Comparison of ENCODE assay signal across 12 cellular contexts in genomic region chr21:45226540-45227326, GRCh38.
DNase-seq lines count a peak whose midpoint lies in the region; ATAC-seq and TF ChIP-seq lines count a peak whose summit lies in the region.
"Had no signal": no experiment of that assay in that cellular context is flagged by ENCODE, and none has a peak within 500 bp of the region (broad histone marks: within the 10 kb centered on the region; RNA-seq: fewer than 3 reads in every experiment).

No MANE protein-coding gene starts in this region.

- H3K27ac ChIP-seq in CD4-positive, CD25-positive, alpha-beta regulatory T cell (ENCODE audit: insufficient read depth, low read length, poor library complexity, severe bottlenecking) = peak overlapping the region; percentile 41
- H3K27ac ChIP-seq: adrenal gland had no signal

- no peak for TF ChIP-seq CTCF in activated B cell treated with CpG ODN at 0.5 μM for 24 hours (IDR thresholded peaks at IDR 0.05)
- no peak for TF ChIP-seq CTCF in fibroblast of villous mesenchyme (IDR thresholded peaks at IDR 0.05; ENCODE audit: insufficient read depth, low read depth, low read length)

- no peaks in the 10 kb centered on the region for H3K27me3 ChIP-seq in CD4-positive, CD25-positive, alpha-beta regulatory T cell (ENCODE audit: control insufficient read depth, insufficient read depth, low read length)
- H3K27me3 ChIP-seq: adrenal gland had no signal

- H3K4me1 ChIP-seq in CD4-positive, CD25-positive, alpha-beta regulatory T cell (ENCODE audit: control insufficient read depth, insufficient read depth, low read length, poor library complexity, severe bottlenecking) = peaks cover 24% of the 10 kb centered on the region
- H3K4me1 ChIP-seq: adrenal gland had no signal

- peak overlapping the region in 2 of 3 donors; percentile 62 to 76 for H3K27ac Mint-ChIP-seq in CD4-positive, CD25-positive, alpha-beta regulatory T cell
- peak overlapping the region; percentile 21 for H3K27ac Mint-ChIP-seq in activated B cell treated with CpG ODN at 0.5 μM for 24 hours

- intact Hi-C loops in activated B cell treated with CpG ODN at 0.5 μM for 24 hours (cut with micrococcal nuclease) = no loop called here

- ATAC-seq in CD4-positive, CD25-positive, alpha-beta regulatory T cell (ENCODE audit: low read depth in 2 of 2) = no peak
- ATAC-seq in activated B cell treated with CpG ODN at 0.5 μM for 24 hours (ENCODE audit: low read depth) = peak; percentile 25
- ATAC-seq in HG03095 (IDR thresholded peaks at IDR 0.05; ENCODE audit: unreplicated experiment) = no peak
- ATAC-seq in GM21619 (IDR thresholded peaks at IDR 0.05; ENCODE audit: unreplicated experiment) = no peak
- ATAC-seq: left ventricle myocardium superior had no signal

- no peak overlapping the region for H3K4me3 ChIP-seq in CD4-positive, CD25-positive, alpha-beta regulatory T cell (ENCODE audit: low read depth, low read length)
- H3K4me3 ChIP-seq in fibroblast of villous mesenchyme (ENCODE audit: low read depth, low read length) = no peak overlapping the region
- H3K4me3 ChIP-seq: adrenal gland had no signal

- in situ Hi-C loops in G401 (cut with HindIII; ENCODE audit: low sequenced_read_pairs) = no loop called here

- peaks cover 0 to 2% (median 0%) of the 10 kb centered on the region in 7 donors for H3K9me3 Mint-ChIP-seq in CD4-positive, CD25-positive, alpha-beta regulatory T cell
- no peaks in the 10 kb centered on the region for H3K9me3 Mint-ChIP-seq in activated B cell treated with CpG ODN at 0.5 μM for 24 hours

- POLR2A ChIA-PET in activated B cell treated with CpG ODN at 0.5 μM for 24 hours (lab: Charles Lee) = no interaction called here

- CTCF ChIA-PET in activated B cell treated with CpG ODN at 0.5 μM for 24 hours (lab: Charles Lee) = no interaction called here

- H3K27me3 Mint-ChIP-seq in CD4-positive, CD25-positive, alpha-beta regulatory T cell = peaks cover 8% of the 10 kb centered on the region
- peaks cover under 1% of the 10 kb centered on the region for H3K27me3 Mint-ChIP-seq in activated B cell treated with CpG ODN at 0.5 μM for 24 hours

- peaks cover 9% of the 10 kb centered on the region for H3K36me3 Mint-ChIP-seq in CD4-positive, CD25-positive, alpha-beta regulatory T cell
- peaks cover 19% of the 10 kb centered on the region for H3K36me3 Mint-ChIP-seq in activated B cell treated with CpG ODN at 0.5 μM for 24 hours (ENCODE audit: low read depth)

- H3K36me3 ChIP-seq in CD4-positive, CD25-positive, alpha-beta regulatory T cell (ENCODE audit: control insufficient read depth, insufficient read depth, low read length) = peaks cover 7% of the 10 kb centered on the region

- peaks cover 15 to 51% (median 18%) of the 10 kb centered on the region in 4 donors for H3K4me1 Mint-ChIP-seq in CD4-positive, CD25-positive, alpha-beta regulatory T cell
- H3K4me1 Mint-ChIP-seq in activated B cell treated with CpG ODN at 0.5 μM for 24 hours = peaks cover 31% of the 10 kb centered on the region

- peak in 2 of 3 donors; percentile 31 to 51 for DNase-seq in CD4-positive, CD25-positive, alpha-beta regulatory T cell
- peak; percentile 28 for DNase-seq in G401 (ENCODE audit: low spot score)
- no peak for DNase-seq in activated B cell treated with CpG ODN at 0.5 μM for 24 hours
- DNase-seq in fibroblast of villous mesenchyme (ENCODE audit: low read depth) = peak; percentile 22
- DNase-seq in COLO829 (ENCODE audit: low spot score) = no peak
- DNase-seq in MV-4-11 (lab: John Stamatoyannopoulos, UW) = no peak
- DNase-seq: adrenal gland, head of caudate nucleus, left ventricle myocardium superior, occipital lobe had no signal

- no peaks in the 10 kb centered on the region for H3K9me3 ChIP-seq in CD4-positive, CD25-positive, alpha-beta regulatory T cell (ENCODE audit: control insufficient read depth in 2 of 2, low read length in 2 of 2)
- H3K9me3 ChIP-seq: adrenal gland had no signal

- H3K4me3 Mint-ChIP-seq in CD4-positive, CD25-positive, alpha-beta regulatory T cell = peak overlapping the region in 1 of 4 donors; percentile 81
- H3K4me3 Mint-ChIP-seq in activated B cell treated with CpG ODN at 0.5 μM for 24 hours = peak overlapping the region; percentile 19

Comparison
In these comparisons a context has a peak if more than half of its experiments do, and no peak if none do; other contexts are left out.
1. DNase-seq: peak in CD4-positive, CD25-positive, alpha-beta regulatory T cell (2 of 3), G401 (single experiment) and fibroblast of villous mesenchyme (single experiment); none in activated B cell treated with CpG ODN at 0.5 μM for 24 hours (single experiment), COLO829 (single experiment) and MV-4-11 (single experiment).